35 cellular contexts compared by ENCODE assay signal in the genomic region with DNA sequence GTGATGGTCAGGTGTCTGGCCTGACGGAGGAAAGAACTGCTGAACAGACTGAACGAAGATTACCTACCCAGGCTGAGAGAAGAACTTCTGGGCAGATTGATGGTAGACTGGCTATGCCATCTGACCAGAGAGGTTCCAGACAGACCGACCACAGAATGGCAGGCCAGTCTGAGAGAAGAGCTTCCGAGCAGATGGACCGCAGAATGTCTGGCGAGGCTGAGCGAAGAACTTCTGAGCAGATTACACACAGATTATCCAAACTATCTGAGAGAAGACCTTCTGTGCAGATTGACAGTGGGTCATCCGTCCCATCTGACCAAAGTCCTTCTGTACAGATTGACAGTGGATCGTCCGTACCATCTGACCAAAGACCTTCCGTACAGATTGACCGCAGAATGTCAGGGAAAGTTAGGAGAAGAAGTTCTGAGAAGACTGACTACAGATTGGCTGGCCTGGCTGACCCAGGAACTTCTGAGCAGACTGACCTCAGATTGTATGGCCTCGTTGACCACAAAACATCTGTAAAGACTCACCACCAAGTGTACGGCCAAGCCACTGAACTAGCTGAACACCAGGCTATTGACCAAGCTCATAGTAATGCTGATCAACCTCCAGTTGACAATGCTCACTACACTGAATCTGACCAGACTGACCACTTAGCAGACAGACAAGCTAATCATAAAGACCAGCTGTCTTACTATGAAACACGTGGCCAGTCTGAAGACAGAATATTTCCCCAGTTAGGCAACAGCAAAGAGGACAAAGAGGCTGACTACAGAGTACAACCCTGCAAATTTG. TPM values are rescaled to one million over a fixed set of nuclear protein-coding genes. Genes with fewer than 3 reads are reported as not detected.
"Had no signal": no experiment of that assay in that cellular context is flagged by ENCODE, and none has a peak within 500 bp of the region (broad histone marks: within the 10 kb centered on the region; RNA-seq: fewer than 3 reads in every experiment).

No MANE protein-coding gene starts in this region.

- H3K27ac Mint-ChIP-seq: activated CD4-positive, alpha-beta T cell treated with anti-CD3 and anti-CD28 coated beads for 36 hours; activated CD8-positive, alpha-beta memory T cell treated with anti-CD3 and anti-CD28 coated beads, Interleukin-2, amount 10 ng/mL, durations not matched to agents 7 days and 5 days; activated CD8-positive, alpha-beta T cell treated with anti-CD3 and anti-CD28 coated beads, Interleukin-2, amount 10 ng/mL, durations not matched to agents 7 days and 5 days; activated naive CD4-positive, alpha-beta T cell treated with anti-CD3 and anti-CD28 coated beads, Interleukin-2, amount 50 U/mL, for 72 hours; natural killer cell treated with Interleukin-12 subunit alpha and Interleukin-12 subunit beta and Interleukin-15 and Interleukin-18, amount 100 ng/mL, for 72 hours; progenitor cell of endocrine pancreas; stimulated activated naive CD8-positive, alpha-beta T cell treated with anti-CD3 and anti-CD28 coated beads, Interleukin-15, Interleukin-2, amounts not matched to agents 100 ng/mL and 50 ng/mL, for 24 hours; T-helper 2 cell treated with Interferon-gamma antibody and Interleukin-4, amounts not matched to agents 5 μg/mL and 100 μg/mL, for 36 hours; type B pancreatic cell had no signal

- H3K4me1 ChIP-seq: heart left ventricle, right lobe of liver had no signal

- DNase-seq: activated CD4-positive, alpha-beta T cell treated with anti-CD3 and anti-CD28 coated beads for 36 hours; activated CD4-positive, CD25-positive, alpha-beta regulatory T cell; activated CD8-positive, alpha-beta memory T cell treated with anti-CD3 and anti-CD28 coated beads, Interleukin-2, amount 10 ng/mL, durations not matched to agents 7 days and 5 days; activated CD8-positive, alpha-beta T cell treated with anti-CD3 and anti-CD28 coated beads, Interleukin-2, amount 10 ng/mL, durations not matched to agents 7 days and 5 days; activated naive CD4-positive, alpha-beta T cell; activated T-cell treated with anti-CD3 and anti-CD28 coated beads, Interleukin-2, amount 50 U/mL, for 48 hours; anterior cingulate cortex; body of pancreas; dorsolateral prefrontal cortex; effector memory CD4-positive, alpha-beta T cell; erythroblast; foreskin fibroblast; hypothalamus; midbrain; ovary; right lobe of liver; stimulated activated CD4-positive, alpha-beta T cell treated with anti-CD3 and anti-CD28 coated beads, Interleukin-12 subunit alpha, Interleukin-12 subunit beta, amount 100 ng/mL, for 4 hours; stimulated activated CD4-positive, alpha-beta T cell treated with anti-CD3 and anti-CD28 coated beads, Interleukin-4, amount 100 ng/mL, for 1 hour; T-helper 1 cell had no signal

- H3K27me3 Mint-ChIP-seq: activated CD4-positive, alpha-beta T cell treated with anti-CD3 and anti-CD28 coated beads for 36 hours; activated CD8-positive, alpha-beta memory T cell treated with anti-CD3 and anti-CD28 coated beads, Interleukin-2, amount 10 ng/mL, durations not matched to agents 7 days and 5 days; natural killer cell treated with Interleukin-12 subunit alpha and Interleukin-12 subunit beta and Interleukin-15 and Interleukin-18, amount 100 ng/mL, for 72 hours; progenitor cell of endocrine pancreas; stimulated activated naive CD8-positive, alpha-beta T cell treated with anti-CD3 and anti-CD28 coated beads, Interleukin-15, Interleukin-2, amounts not matched to agents 100 ng/mL and 50 ng/mL, for 24 hours; type B pancreatic cell had no signal

- ATAC-seq: activated CD4-positive, alpha-beta T cell treated with anti-CD3 and anti-CD28 coated beads for 36 hours; activated CD8-positive, alpha-beta memory T cell treated with anti-CD3 and anti-CD28 coated beads, Interleukin-2, amount 10 ng/mL, durations not matched to agents 7 days and 5 days; activated CD8-positive, alpha-beta T cell treated with anti-CD3 and anti-CD28 coated beads, Interleukin-2, amount 10 ng/mL, durations not matched to agents 7 days and 5 days; activated naive CD4-positive, alpha-beta T cell treated with anti-CD3 and anti-CD28 coated beads, Interleukin-2, amount 50 U/mL, for 72 hours; body of pancreas had no signal

- H3K4me3 ChIP-seq: body of pancreas, cardiac muscle cell, coronary artery, dorsolateral prefrontal cortex, heart left ventricle, ovary, right lobe of liver, skin epidermis, thoracic aorta had no signal

- H3K4me3 Mint-ChIP-seq: activated CD4-positive, alpha-beta T cell treated with anti-CD3 and anti-CD28 coated beads for 36 hours; activated CD8-positive, alpha-beta memory T cell treated with anti-CD3 and anti-CD28 coated beads, Interleukin-2, amount 10 ng/mL, durations not matched to agents 7 days and 5 days; activated CD8-positive, alpha-beta T cell treated with anti-CD3 and anti-CD28 coated beads, Interleukin-2, amount 10 ng/mL, durations not matched to agents 7 days and 5 days; natural killer cell treated with Interleukin-12 subunit alpha and Interleukin-12 subunit beta and Interleukin-15 and Interleukin-18, amount 100 ng/mL, for 72 hours; stimulated activated naive CD8-positive, alpha-beta T cell treated with anti-CD3 and anti-CD28 coated beads, Interleukin-15, Interleukin-2, amounts not matched to agents 100 ng/mL and 50 ng/mL, for 24 hours; T-helper 2 cell treated with Interferon-gamma antibody and Interleukin-4, amounts not matched to agents 5 μg/mL and 100 μg/mL, for 36 hours; type B pancreatic cell had no signal

- H3K36me3 ChIP-seq: cardiac muscle cell, heart left ventricle, ovary, right lobe of liver, thoracic aorta had no signal

- H3K27me3 ChIP-seq: body of pancreas, cardiac muscle cell, dorsolateral prefrontal cortex, heart left ventricle, ovary, right lobe of liver had no signal

- H3K9me3 Mint-ChIP-seq: activated naive CD4-positive, alpha-beta T cell treated with anti-CD3 and anti-CD28 coated beads, Interleukin-2, amount 50 U/mL, for 72 hours; natural killer cell treated with Interleukin-12 subunit alpha and Interleukin-12 subunit beta and Interleukin-15 and Interleukin-18, amount 100 ng/mL, for 72 hours; stimulated activated naive CD8-positive, alpha-beta T cell treated with anti-CD3 and anti-CD28 coated beads, Interleukin-15, Interleukin-2, amounts not matched to agents 100 ng/mL and 50 ng/mL, for 24 hours; T-helper 2 cell treated with Interferon-gamma antibody and Interleukin-4, amounts not matched to agents 5 μg/mL and 100 μg/mL, for 36 hours; type B pancreatic cell had no signal

- H3K9me3 ChIP-seq: body of pancreas, heart left ventricle, ovary, right lobe of liver, thoracic aorta had no signal

- H3K36me3 Mint-ChIP-seq: activated CD8-positive, alpha-beta memory T cell treated with anti-CD3 and anti-CD28 coated beads, Interleukin-2, amount 10 ng/mL, durations not matched to agents 7 days and 5 days; activated naive CD4-positive, alpha-beta T cell treated with anti-CD3 and anti-CD28 coated beads, Interleukin-2, amount 50 U/mL, for 72 hours; natural killer cell treated with Interleukin-12 subunit alpha and Interleukin-12 subunit beta and Interleukin-15 and Interleukin-18, amount 100 ng/mL, for 72 hours; type B pancreatic cell had no signal

- H3K27ac ChIP-seq: body of pancreas, cardiac muscle cell, coronary artery, dorsolateral prefrontal cortex, ovary, right lobe of liver, skin epidermis, thoracic aorta had no signal

RNA-seq across cellular contexts. Expression of a gene that starts 0.8 kb away (rescaled TPM):
- total RNA-seq: activated CD4-positive, alpha-beta T cell treated with anti-CD3 and anti-CD28 coated beads for 36 hours; activated CD8-positive, alpha-beta memory T cell treated with anti-CD3 and anti-CD28 coated beads, Interleukin-2, amount 10 ng/mL, durations not matched to agents 7 days and 5 days; activated CD8-positive, alpha-beta T cell treated with anti-CD3 and anti-CD28 coated beads, Interleukin-2, amount 10 ng/mL, durations not matched to agents 7 days and 5 days; activated naive CD4-positive, alpha-beta T cell treated with anti-CD3 and anti-CD28 coated beads, Interleukin-2, amount 50 U/mL, for 72 hours; body of pancreas; cardiac muscle cell; cerebellum; dorsolateral prefrontal cortex; fibroblast of lung; heart left ventricle; kidney epithelial cell; lower leg skin; natural killer cell treated with Interleukin-12 subunit alpha and Interleukin-12 subunit beta and Interleukin-15 and Interleukin-18, amount 100 ng/mL, for 72 hours; ovary; progenitor cell of endocrine pancreas; renal cortical epithelial cell; right lobe of liver; thoracic aorta had no signal
- polyA plus RNA-seq: cardiac muscle cell, fibroblast of lung, heart left ventricle, ovary had no signal

RNA-seq across cellular contexts. Expression of a gene that starts 26.6 kb away (rescaled TPM):
- total RNA-seq: activated CD8-positive, alpha-beta memory T cell treated with anti-CD3 and anti-CD28 coated beads, Interleukin-2, amount 10 ng/mL, durations not matched to agents 7 days and 5 days; activated CD8-positive, alpha-beta T cell treated with anti-CD3 and anti-CD28 coated beads, Interleukin-2, amount 10 ng/mL, durations not matched to agents 7 days and 5 days; cardiac muscle cell; cerebellum; fibroblast of lung; natural killer cell treated with Interleukin-12 subunit alpha and Interleukin-12 subunit beta and Interleukin-15 and Interleukin-18, amount 100 ng/mL, for 72 hours had no signal
- polyA plus RNA-seq: fibroblast of lung, heart left ventricle had no signal
